In genomic region chr15:59237854-59238252, GRCh38 we compare ENCODE assay signal across 9 cellular contexts.
A peak's percentile ranks its signal among the peaks of the same experiment; 100 is the strongest.
DNase-seq lines count a peak whose midpoint lies in the region; ATAC-seq and TF ChIP-seq lines count a peak whose summit lies in the region.
"Had no signal": no experiment of that assay in that cellular context is flagged by ENCODE, and none has a peak within 500 bp of the region (broad histone marks: within the 10 kb centered on the region; RNA-seq: fewer than 3 reads in every experiment).

No MANE protein-coding gene starts in this region.

- peak; percentile 65 for DNase-seq in amniotic epithelial cell (ENCODE audit: low read depth)
- no peak for DNase-seq in activated CD4-positive, alpha-beta T cell treated with anti-CD3 and anti-CD28 coated beads for 48 hours
- no peak for DNase-seq in cortex of kidney (lab: John Stamatoyannopoulos, UW)
- DNase-seq in activated T-cell treated with anti-CD3 and anti-CD28 coated beads for 4 hours, result no peak
- no peak for DNase-seq in hepatic stellate cell (ENCODE audit: low spot score)
- DNase-seq: NCI-H1694 had no signal

- peak; percentile 59 for ATAC-seq in GM21515 (IDR thresholded peaks at IDR 0.05; ENCODE audit: unreplicated experiment)
- peak; percentile 39 for ATAC-seq in HG03378 (IDR thresholded peaks at IDR 0.05; ENCODE audit: unreplicated experiment)

- peak; percentile 23 for TF ChIP-seq POLR2A in GM15510 (IDR thresholded peaks at IDR 0.05; ENCODE audit: borderline replicate concordance, extremely low read depth, insufficient read length)
